8 cellular contexts compared by ENCODE assay signal in the genomic region with DNA sequence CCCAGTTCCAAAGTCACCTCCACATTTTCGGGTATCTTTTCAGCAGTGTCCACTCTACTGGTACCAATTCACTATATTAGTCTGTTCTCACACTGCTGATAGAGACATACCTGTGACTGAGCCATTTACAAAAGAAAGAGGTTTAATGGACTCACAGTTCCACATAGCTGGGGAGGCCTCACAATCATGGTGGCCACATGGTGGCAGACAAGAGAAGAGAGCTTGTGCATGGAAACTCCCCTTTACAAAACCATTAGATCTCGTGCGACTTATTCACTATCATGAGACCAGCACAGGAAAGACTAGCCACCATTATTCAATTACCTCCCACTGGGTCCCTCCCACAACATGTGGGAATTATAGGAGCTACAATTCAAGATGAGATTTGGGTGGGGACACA.
DNase-seq lines count a peak whose midpoint lies in the region; ATAC-seq, FAIRE-seq and TF ChIP-seq lines count a peak whose summit lies in the region.
"Not testable (repeated sequence)": the region's sequence is repeated elsewhere in the genome, so short reads cannot be mapped to it uniquely, and the experiment has no call there.

No MANE protein-coding gene starts in this region.

- H3K27me3 Mint-ChIP-seq in astrocyte (ENCODE audit: low read depth, unreplicated experiment) = not testable (repeated sequence)

- peak; percentile 69 for ATAC-seq in HCT116
- not testable (repeated sequence) for ATAC-seq in RWPE2 (ENCODE audit: low read depth)
- ATAC-seq in left lobe of liver = peak; percentile 70

- not testable (repeated sequence) for H2AFZ ChIP-seq in HCT116 (ENCODE audit: low read depth, low read length, poor library complexity, severe bottlenecking); astrocyte (ENCODE audit: low read depth, low read length)

- H3K4me1 Mint-ChIP-seq in astrocyte (ENCODE audit: low read depth, unreplicated experiment) = not testable (repeated sequence)

- FAIRE-seq in astrocyte (lab: Jason Lieb, UNC) = not testable (repeated sequence)

- not testable (repeated sequence) for H4K20me1 ChIP-seq in HCT116 (ENCODE audit: insufficient read depth); astrocyte (ENCODE audit: insufficient read depth, low read length)

- not testable (repeated sequence) for H3K9me2 ChIP-seq in HCT116 (ENCODE audit: insufficient read depth)

- CTCF ChIA-PET in HCT116 (lab: Charles Lee) = interaction anchor here (1.3 to 3.7 kb wide), 9 partner anchors 9 to 844 kb away, joined by 3 to 29 read pairs (median 12); no protein-coding TSS in a partner anchor

- not testable (repeated sequence) for H3K36me3 ChIP-seq in HCT116 (ENCODE audit: control insufficient read depth in 1 of 2, insufficient read depth in 2 of 2, low read length in 2 of 2); RWPE2 (ENCODE audit: low read depth); astrocyte (ENCODE audit: insufficient read depth, low read length)

- not testable (repeated sequence) for H3K4me1 ChIP-seq in HCT116 (ENCODE audit: control insufficient read depth in 1 of 2, insufficient read depth in 2 of 2, low read length in 2 of 2); RWPE2 (ENCODE audit: insufficient read depth, poor library complexity, severe bottlenecking); astrocyte (ENCODE audit: insufficient read depth, low read length)

- not testable (repeated sequence) for H3K9ac ChIP-seq in HCT116 (ENCODE audit: low read length); astrocyte (ENCODE audit: low read length)

- TF ChIP-seq POLR2A in HCT116 (IDR thresholded peaks at IDR 0.05; ENCODE audit: borderline replicate concordance, extremely low read depth, insufficient read depth, insufficient read length) = not testable (repeated sequence)

- peak; percentile 44 for DNase-seq in DMS53 (lab: John Stamatoyannopoulos, UW)
- not testable (repeated sequence) for DNase-seq in HCT116 (ENCODE audit: low read depth, low spot score); RWPE2 (ENCODE audit: low spot score); astrocyte (ENCODE audit: low read depth); left lobe of liver (ENCODE audit: low spot score)
- DNase-seq in MV-4-11 (lab: John Stamatoyannopoulos, UW) = peak; percentile 9
- peak; percentile 37 for DNase-seq in epithelial cell of esophagus (ENCODE audit: low read depth)

- H3K27ac ChIP-seq in 22Rv1; HCT116 (ENCODE audit: low read depth, low read length); RWPE2 (ENCODE audit: poor library complexity, severe bottlenecking); astrocyte (ENCODE audit: low read depth, low read length): not testable (repeated sequence)

- intact Hi-C loops in HCT116 (cut with micrococcal nuclease) = loop anchor here (5.0 to 10.0 kb wide), 5 partner anchors 104 to 483 kb away; no protein-coding TSS in a partner anchor

- not testable (repeated sequence) for H3K4me2 ChIP-seq in HCT116 (ENCODE audit: low read length); astrocyte (ENCODE audit: low read length)

- not testable (repeated sequence) for H3K4me3 ChIP-seq in HCT116 (replicated peaks in 1 of 2; ENCODE audit: low read depth in 1 of 2, low read length in 2 of 2); RWPE2 (ENCODE audit: severe bottlenecking); astrocyte (ENCODE audit: insufficient read depth, low read depth, low read length); epithelial cell of esophagus (ENCODE audit: low read length)

- not testable (repeated sequence) for H3K79me2 ChIP-seq in HCT116 (ENCODE audit: insufficient read depth, low read length); astrocyte (ENCODE audit: insufficient read depth, low read length)

- H3K9me3 ChIP-seq in HCT116 (ENCODE audit: control insufficient read depth in 1 of 2, insufficient read depth in 1 of 2, low read depth in 1 of 2, low read length in 2 of 2); RWPE2 (ENCODE audit: severe bottlenecking); astrocyte (ENCODE audit: insufficient read depth, low read depth, low read length): not testable (repeated sequence)

- BruUV-seq in HCT116 (replicated peaks; lab: Mats Ljungman, UMichigan) = not testable (repeated sequence)

- TF ChIP-seq CTCF in 22Rv1 (IDR thresholded peaks at IDR 0.05) (peak; percentile 59), HCT116 (IDR thresholded peaks at IDR 0.05 in 2 of 3, conservative IDR thresholded peaks at IDR 0.05 in 1 of 3; ENCODE audit: borderline replicate concordance in 1 of 3, insufficient read depth in 1 of 3, low read depth in 2 of 3, low read length in 2 of 3) (peak in 2 of 3 experiments; percentile 17 to 22; a peak in 2 of 6 replicates), RWPE2 (IDR thresholded peaks at IDR 0.05; ENCODE audit: poor library complexity, severe bottlenecking) (peak; percentile 26), astrocyte (IDR thresholded peaks at IDR 0.05; ENCODE audit: insufficient read depth, low read depth, low read length) (peak; percentile 11), epithelial cell of esophagus (IDR thresholded peaks at IDR 0.05; ENCODE audit: insufficient read depth, low read depth, low read length, missing control alignments) (peak; percentile 24)

- POLR2A ChIA-PET in HCT116 (lab: Charles Lee) = not testable (repeated sequence)

- not testable (repeated sequence) for H3K27me3 ChIP-seq in HCT116 (ENCODE audit: insufficient read depth, low read length); RWPE2 (ENCODE audit: insufficient read depth, poor library complexity, severe bottlenecking); astrocyte (ENCODE audit: insufficient read depth, low read length)

- not testable (repeated sequence) for H3K27ac Mint-ChIP-seq in astrocyte (ENCODE audit: unreplicated experiment)

- RAD21 ChIA-PET in HCT116 (lab: Charles Lee; ENCODE audit: low non-redundant PET in 1 of 2, low total read pairs in 2 of 2, uncharacterized antibody in 2 of 2, unreplicated experiment in 2 of 2) = interaction anchor here in 1 of 2 experiments (1.0 kb wide), 1 partner anchor 103 kb away, joined by 3 read pairs; no protein-coding TSS in a partner anchor

- not testable (repeated sequence) for TF ChIP-seq RAD21 in HCT116 (IDR thresholded peaks at IDR 0.05; ENCODE audit: low read depth)

- not testable (repeated sequence) for H3K4me3 Mint-ChIP-seq in astrocyte (ENCODE audit: unreplicated experiment)

- peaks cover 17% of the 10 kb centered on the region for H3K9me3 Mint-ChIP-seq in astrocyte (ENCODE audit: unreplicated experiment)

- H3K36me3 Mint-ChIP-seq in astrocyte (ENCODE audit: low read depth, unreplicated experiment) = not testable (repeated sequence)
